Comparison of ENCODE assay signal across 31 cellular contexts in the genomic region with DNA sequence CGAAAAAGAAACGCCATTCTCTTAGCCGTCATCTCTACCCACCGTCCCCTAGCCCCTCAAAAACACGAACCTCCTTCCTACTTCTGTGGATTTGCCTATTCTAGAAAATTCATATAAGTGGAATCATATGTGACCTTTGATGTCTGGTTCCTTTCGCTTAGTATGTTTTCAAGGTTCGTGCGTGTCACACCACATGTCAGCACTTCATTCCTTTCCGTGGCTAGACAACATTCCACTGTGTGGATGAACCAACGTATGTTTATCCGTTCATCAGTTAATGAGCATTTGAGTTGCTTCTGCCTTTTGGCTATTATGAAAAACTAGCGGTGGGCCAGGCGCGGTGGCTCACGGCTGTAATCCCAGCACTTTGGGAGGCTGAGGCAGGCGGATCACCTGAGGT. TPM values are rescaled to one million over a fixed set of nuclear protein-coding genes. Genes with fewer than 3 reads are reported as not detected.
"Had no signal": no experiment of that assay in that cellular context is flagged by ENCODE, and none has a peak within 500 bp of the region (broad histone marks: within the 10 kb centered on the region; RNA-seq: fewer than 3 reads in every experiment).

No MANE protein-coding gene starts in this region.

- H3K27me3 ChIP-seq: ovary, vagina had no signal

- H3K9me3 ChIP-seq: adrenal gland, body of pancreas, esophagus muscularis mucosa, heart right ventricle, left ventricle myocardium inferior, mucosa of descending colon, neutrophil, ovary, right lobe of liver, thoracic aorta, upper lobe of left lung, vagina had no signal

- H3K4me1 ChIP-seq: adrenal gland, body of pancreas, esophagus muscularis mucosa, heart right ventricle, left ventricle myocardium inferior, right lobe of liver, vagina had no signal

- H3K4me3 ChIP-seq: adrenal gland, body of pancreas, esophagus muscularis mucosa, heart right ventricle, left ventricle myocardium inferior, mucosa of descending colon, ovary, right lobe of liver, thoracic aorta, upper lobe of left lung, vagina had no signal

- DNase-seq: activated CD4-positive, alpha-beta T cell treated with anti-CD3 and anti-CD28 coated beads for 36 hours; activated CD4-positive, CD25-positive, alpha-beta regulatory T cell; activated CD8-positive, alpha-beta memory T cell treated with anti-CD3 and anti-CD28 coated beads, Interleukin-2, amount 10 ng/mL, durations not matched to agents 7 days and 5 days; activated CD8-positive, alpha-beta T cell treated with anti-CD3 and anti-CD28 coated beads, Interleukin-2, amount 10 ng/mL, durations not matched to agents 7 days and 5 days; activated naive CD4-positive, alpha-beta T cell treated with Interleukin-2 at 50 U/mL for 16 hours; activated naive CD8-positive, alpha-beta T cell treated with anti-CD3 and anti-CD28 coated beads for 36 hours; activated T-cell treated with anti-CD3 and anti-CD28 coated beads, Interleukin-2, amount 50 U/mL, for 72 hours; adrenal gland; body of pancreas; dermis blood vessel endothelial cell; effector CD4-positive, alpha-beta T cell; heart right ventricle; left ventricle myocardium inferior; mucosa of descending colon; nephron progenitor cell; ovary; right lobe of liver; stimulated activated CD4-positive, alpha-beta T cell treated with anti-CD3 and anti-CD28 coated beads, Interleukin-4, amount 100 ng/mL, for 1 hour; stimulated activated naive CD8-positive, alpha-beta T cell treated with anti-CD3 and anti-CD28 coated beads, Interleukin-15, Interleukin-2, amounts not matched to agents 100 U/mL and 50 U/mL, for 24 hours had no signal

- H3K36me3 ChIP-seq: adrenal gland, neutrophil, ovary, right lobe of liver, thoracic aorta, upper lobe of left lung, vagina had no signal

- H3K27ac ChIP-seq: adrenal gland, body of pancreas, esophagus muscularis mucosa, heart right ventricle, left ventricle myocardium inferior, neutrophil, ovary, right lobe of liver, thoracic aorta, upper lobe of left lung, vagina had no signal

RNA-seq across cellular contexts. Expression of gene TNNT1, which starts 17.6 kb away (rescaled TPM):
- total RNA-seq: activated CD8-positive, alpha-beta T cell treated with anti-CD3 and anti-CD28 coated beads, Interleukin-2, amount 10 ng/mL, durations not matched to agents 7 days and 5 days; activated naive CD8-positive, alpha-beta T cell treated with anti-CD3 and anti-CD28 coated beads for 36 hours; body of pancreas; lung microvascular endothelial cell; mesenteric fat pad; T-helper 1 cell treated with Interleukin-12 subunit alpha and Interleukin-12 subunit beta and Interleukin-4 antibody, amounts not matched to agents 30 ng/mL and 1 ng/mL, for 36 hours; thoracic aorta had no signal

RNA-seq across cellular contexts. Expression of gene TNNI3, which starts 26.1 kb away (rescaled TPM):
- total RNA-seq: activated CD8-positive, alpha-beta memory T cell treated with anti-CD3 and anti-CD28 coated beads, Interleukin-2, amount 10 ng/mL, durations not matched to agents 7 days and 5 days; activated CD8-positive, alpha-beta T cell treated with anti-CD3 and anti-CD28 coated beads, Interleukin-2, amount 10 ng/mL, durations not matched to agents 7 days and 5 days; aorta; body of pancreas; dermis blood vessel endothelial cell; esophagus muscularis mucosa; fibroblast of villous mesenchyme; lung microvascular endothelial cell; mesenteric fat pad; T-helper 1 cell treated with Interleukin-12 subunit alpha and Interleukin-12 subunit beta and Interleukin-4 antibody, amounts not matched to agents 30 ng/mL and 1 ng/mL, for 36 hours; thoracic aorta; vagina had no signal

RNA-seq across cellular contexts. Expression of gene DNAAF3, which starts 35.0 kb away (rescaled TPM):
- total RNA-seq: activated naive CD8-positive, alpha-beta T cell treated with anti-CD3 and anti-CD28 coated beads for 36 hours; aorta; fibroblast of villous mesenchyme; skeletal muscle tissue; T-helper 1 cell treated with Interleukin-12 subunit alpha and Interleukin-12 subunit beta and Interleukin-4 antibody, amounts not matched to agents 30 ng/mL and 1 ng/mL, for 36 hours; thoracic aorta had no signal

RNA-seq across cellular contexts. Expression of gene SYT5, which starts 48.7 kb away (rescaled TPM):
- total RNA-seq: activated CD8-positive, alpha-beta memory T cell treated with anti-CD3 and anti-CD28 coated beads, Interleukin-2, amount 10 ng/mL, durations not matched to agents 7 days and 5 days; activated naive CD8-positive, alpha-beta T cell treated with anti-CD3 and anti-CD28 coated beads for 36 hours; aorta; dermis blood vessel endothelial cell; left ventricle myocardium inferior; lung microvascular endothelial cell; mesenteric fat pad; renal cortical epithelial cell; skeletal muscle tissue; T-helper 1 cell treated with Interleukin-12 subunit alpha and Interleukin-12 subunit beta and Interleukin-4 antibody, amounts not matched to agents 30 ng/mL and 1 ng/mL, for 36 hours; thoracic aorta; vagina had no signal
